Comparison of ENCODE assay signal across 9 cellular contexts in the genomic region with DNA sequence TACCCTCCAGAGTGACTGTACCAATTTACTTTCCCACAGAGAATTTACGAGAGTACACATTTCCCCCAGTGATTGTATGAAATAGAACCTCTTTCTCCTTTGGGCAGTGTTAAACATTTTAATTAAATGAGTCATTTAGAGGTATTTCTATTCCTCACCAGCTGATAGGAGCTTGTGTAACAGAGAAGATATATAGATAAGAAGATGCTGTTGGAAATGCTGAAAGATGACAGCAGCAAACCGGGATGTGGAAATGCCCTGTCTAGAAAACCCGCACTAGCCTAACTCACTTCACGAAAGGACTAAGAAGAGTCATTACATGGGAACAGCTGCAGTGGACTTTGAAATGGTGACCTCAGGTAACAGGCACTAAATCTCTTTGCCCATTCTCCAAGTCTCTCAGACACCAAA.
DNase-seq lines count a peak whose midpoint lies in the region; TF ChIP-seq lines count a peak whose summit lies in the region.
"Had no signal": no experiment of that assay in that cellular context is flagged by ENCODE, and none has a peak within 500 bp of the region (broad histone marks: within the 10 kb centered on the region; RNA-seq: fewer than 3 reads in every experiment).

No MANE protein-coding gene starts in this region.

- no peaks in the 10 kb centered on the region for H3K9me3 Mint-ChIP-seq in Calu3 (ENCODE audit: low read depth, unreplicated experiment)
- H3K9me3 Mint-ChIP-seq in immature natural killer cell = peaks cover 0 to 7% (median 3%) of the 10 kb centered on the region in 6 donors

- peak overlapping the region; percentile 38 for H3K27ac Mint-ChIP-seq in Calu3 (ENCODE audit: unreplicated experiment)
- no peak overlapping the region for H3K27ac Mint-ChIP-seq in immature natural killer cell
- H3K27ac Mint-ChIP-seq: natural killer cell treated with Interleukin-12 subunit alpha and Interleukin-12 subunit beta and Interleukin-15 and Interleukin-18, amount 100 ng/mL, for 72 hours had no signal

- CTCF ChIA-PET in Calu3 (lab: Charles Lee) = no interaction called here

- H3K4me3 ChIP-seq in choroid plexus epithelial cell (ENCODE audit: low read depth, low read length) = no peak overlapping the region

- intact Hi-C loops in Calu3 (cut with micrococcal nuclease; ENCODE audit: unreplicated experiment) = loop anchor here (10.0 kb wide), 1 partner anchor 225 kb away; no protein-coding TSS in a partner anchor

- DNase-seq in Calu3 = no peak
- DNase-seq in NCI-H226 = peak; percentile 90
- peak; percentile 84 for DNase-seq in choroid plexus epithelial cell (ENCODE audit: low read depth)
- peak; percentile 49 for DNase-seq in non-pigmented ciliary epithelial cell (ENCODE audit: low read depth)
- DNase-seq in immature natural killer cell = no peak
- DNase-seq in NCI-H1092 treated with DMSO at 0.1 percent for 48 hours (lab: John Stamatoyannopoulos, UW) = no peak
- DNase-seq in D341Med (ENCODE audit: low spot score) = no peak
- no peak for DNase-seq in SIG-M5 (lab: John Stamatoyannopoulos, UW)

- H3K4me3 Mint-ChIP-seq in Calu3 (ENCODE audit: low read depth, unreplicated experiment) (no peak overlapping the region), immature natural killer cell (no peak overlapping the region)
- H3K4me3 Mint-ChIP-seq: natural killer cell treated with Interleukin-12 subunit alpha and Interleukin-12 subunit beta and Interleukin-15 and Interleukin-18, amount 100 ng/mL, for 72 hours had no signal

- peaks cover 8% of the 10 kb centered on the region for H3K4me1 Mint-ChIP-seq in Calu3 (ENCODE audit: low read depth, unreplicated experiment)
- H3K4me1 Mint-ChIP-seq in immature natural killer cell = no peaks in the 10 kb centered on the region

- no TSS peak for BruUV-seq in Calu3 (replicated peaks; lab: Mats Ljungman, UMichigan)

- no peaks in the 10 kb centered on the region for H3K27me3 Mint-ChIP-seq in Calu3 (ENCODE audit: unreplicated experiment)
- peaks cover 0 to 3% (median 0%) of the 10 kb centered on the region in 3 donors for H3K27me3 Mint-ChIP-seq in immature natural killer cell (ENCODE audit: low read depth in 3 of 3)
- H3K27me3 Mint-ChIP-seq: natural killer cell treated with Interleukin-12 subunit alpha and Interleukin-12 subunit beta and Interleukin-15 and Interleukin-18, amount 100 ng/mL, for 72 hours had no signal

- H3K36me3 Mint-ChIP-seq in Calu3 (ENCODE audit: insufficient read depth, unreplicated experiment) = no peaks in the 10 kb centered on the region
- peaks cover 0 to 4% (median 0%) of the 10 kb centered on the region in 3 donors for H3K36me3 Mint-ChIP-seq in immature natural killer cell
- H3K36me3 Mint-ChIP-seq: natural killer cell treated with Interleukin-12 subunit alpha and Interleukin-12 subunit beta and Interleukin-15 and Interleukin-18, amount 100 ng/mL, for 72 hours had no signal

- TF ChIP-seq CTCF in Calu3 (IDR thresholded peaks at IDR 0.05; ENCODE audit: unreplicated experiment) (no peak), choroid plexus epithelial cell (conservative IDR thresholded peaks at IDR 0.05; ENCODE audit: low read depth, low read length) (no peak)

Comparison
In these comparisons a context has a peak if more than half of its experiments do, and no peak if none do; other contexts are left out.
1. DNase-seq: peak in NCI-H226 (single experiment), choroid plexus epithelial cell (single experiment) and non-pigmented ciliary epithelial cell (single experiment); none in Calu3 (single experiment), immature natural killer cell (0 of 3), NCI-H1092 treated with DMSO at 0.1 percent for 48 hours (single experiment), D341Med (single experiment) and SIG-M5 (single experiment).